ENCODE assay signal across 1 cellular context in the genomic region with DNA sequence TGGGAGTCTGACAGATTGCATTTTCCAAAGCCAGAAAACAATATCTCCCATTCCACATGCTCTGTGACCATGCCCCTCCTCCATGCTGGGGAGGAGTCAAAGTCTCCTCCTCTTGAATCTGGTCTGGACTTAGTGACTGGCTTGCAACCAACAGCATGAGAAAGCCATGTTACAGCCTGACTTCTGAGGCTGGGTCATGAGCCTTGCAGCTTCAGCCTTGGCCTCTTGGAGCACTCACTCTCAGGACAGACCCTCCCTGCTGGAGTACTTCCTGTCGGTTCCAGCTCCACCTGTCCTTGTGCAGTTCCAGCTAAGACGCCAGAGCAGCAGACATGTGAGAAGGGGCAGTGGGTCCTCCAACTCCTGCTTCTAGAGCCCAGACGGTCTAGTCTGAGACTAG.
TF ChIP-seq lines count a peak whose summit lies in the region.

No MANE protein-coding gene starts in this region.

TF ChIP-seq in SK-N-SH, 30 proteins besides CTCF, POLR2A, EP300 and RAD21 (continued from another document):
- TF ChIP-seq, protein P1, sequence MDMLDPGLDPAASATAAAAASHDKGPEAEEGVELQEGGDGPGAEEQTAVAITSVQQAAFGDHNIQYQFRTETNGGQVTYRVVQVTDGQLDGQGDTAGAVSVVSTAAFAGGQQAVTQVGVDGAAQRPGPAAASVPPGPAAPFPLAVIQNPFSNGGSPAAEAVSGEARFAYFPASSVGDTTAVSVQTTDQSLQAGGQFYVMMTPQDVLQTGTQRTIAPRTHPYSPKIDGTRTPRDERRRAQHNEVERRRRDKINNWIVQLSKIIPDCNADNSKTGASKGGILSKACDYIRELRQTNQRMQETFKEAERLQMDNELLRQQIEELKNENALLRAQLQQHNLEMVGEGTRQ (IDR thresholded peaks at IDR 0.05; ENCODE audit: borderline replicate concordance, low read depth, low read length) = no peak
- TF ChIP-seq FOSL2 (IDR thresholded peaks at IDR 0.05; ENCODE audit: borderline replicate concordance, low read depth) (no peak), RFX5 (IDR thresholded peaks at IDR 0.05; ENCODE audit: low read length) (no peak), JUND (IDR thresholded peaks at IDR 0.05) (no peak), TAF1 (IDR thresholded peaks at IDR 0.05; ENCODE audit: borderline replicate concordance, low read depth, low read length) (no peak), RCOR1 (IDR thresholded peaks at IDR 0.05; ENCODE audit: low read length) (no peak), EZH2phosphoT487 (IDR thresholded peaks at IDR 0.05; ENCODE audit: borderline replicate concordance, low read depth) (no peak), NRF1 (IDR thresholded peaks at IDR 0.05; ENCODE audit: low read depth, low read length) (no peak), RXRA (IDR thresholded peaks at IDR 0.05; ENCODE audit: borderline replicate concordance, low read depth) (no peak)
- TF ChIP-seq, protein P2, sequence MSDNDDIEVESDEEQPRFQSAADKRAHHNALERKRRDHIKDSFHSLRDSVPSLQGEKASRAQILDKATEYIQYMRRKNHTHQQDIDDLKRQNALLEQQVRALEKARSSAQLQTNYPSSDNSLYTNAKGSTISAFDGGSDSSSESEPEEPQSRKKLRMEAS (IDR thresholded peaks at IDR 0.05; ENCODE audit: low read depth) = no peak
- TF ChIP-seq, protein P3, sequence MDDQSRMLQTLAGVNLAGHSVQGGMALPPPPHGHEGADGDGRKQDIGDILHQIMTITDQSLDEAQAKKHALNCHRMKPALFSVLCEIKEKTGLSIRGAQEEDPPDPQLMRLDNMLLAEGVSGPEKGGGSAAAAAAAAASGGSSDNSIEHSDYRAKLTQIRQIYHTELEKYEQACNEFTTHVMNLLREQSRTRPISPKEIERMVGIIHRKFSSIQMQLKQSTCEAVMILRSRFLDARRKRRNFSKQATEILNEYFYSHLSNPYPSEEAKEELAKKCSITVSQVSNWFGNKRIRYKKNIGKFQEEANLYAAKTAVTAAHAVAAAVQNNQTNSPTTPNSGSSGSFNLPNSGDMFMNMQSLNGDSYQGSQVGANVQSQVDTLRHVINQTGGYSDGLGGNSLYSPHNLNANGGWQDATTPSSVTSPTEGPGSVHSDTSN (IDR thresholded peaks at IDR 0.05) = no peak
TF ChIP-seq in SK-N-SH: peak in this region for 0.
